ENCODE assay signal across 8 cellular contexts in genomic region chr20:58892126-58892931, GRCh38. TPM values are rescaled to one million over a fixed set of nuclear protein-coding genes. Genes with fewer than 3 reads are reported as not detected.
DNase-seq lines count a peak whose midpoint lies in the region; ATAC-seq and TF ChIP-seq lines count a peak whose summit lies in the region.

No MANE protein-coding gene starts in this region.

- peak overlapping the region; percentile 90 for H3K4me3 ChIP-seq in GM12865 (ENCODE audit: low read depth, low read length)
- H3K4me3 ChIP-seq in Karpas-422 (ENCODE audit: low read length) = peak overlapping the region; percentile 90
- H3K4me3 ChIP-seq in ovary = peak overlapping the region; percentile 83

- no peak for TF ChIP-seq EP300 in ovary (IDR thresholded peaks at IDR 0.05)

- H3K4me2 ChIP-seq in Karpas-422 (ENCODE audit: low read depth, low read length, poor library complexity, severe bottlenecking) = peak overlapping the region; percentile 68

- TF ChIP-seq CTCF in GM12865 (IDR thresholded peaks at IDR 0.05; ENCODE audit: insufficient read depth, low read depth, low read length, missing control alignments) (no peak), ovary (IDR thresholded peaks at IDR 0.05) (no peak), type B pancreatic cell (conservative IDR thresholded peaks at IDR 0.05) (no peak)

- WGBS in ovary, 3 donors = 1% methylated on average over 38 to 50 of the region's 50 CpGs

- no peaks in the 10 kb centered on the region for H3K9me3 Mint-ChIP-seq in type B pancreatic cell

- H3K36me3 ChIP-seq in Karpas-422 (ENCODE audit: insufficient read depth, low read length) (peaks cover 26% of the 10 kb centered on the region), ovary (no peaks in the 10 kb centered on the region)

- H3K4me3 Mint-ChIP-seq in type B pancreatic cell = peak overlapping the region; percentile 97

- ATAC-seq in GM21529 (IDR thresholded peaks at IDR 0.05; ENCODE audit: unreplicated experiment) = no peak

- H3K27me3 ChIP-seq in Karpas-422 (ENCODE audit: low read length) (no peaks in the 10 kb centered on the region), ovary (no peaks in the 10 kb centered on the region)

- intact Hi-C loops in head of caudate nucleus (cut with DNase I) = loop anchor here (5.0 kb wide), 1 partner anchor 150 kb away; the partner anchor contains the start of gene PRELID3B
- intact Hi-C loops in ovary (cut with DNase I) = loop anchor here in 2 of 4 donors (5.0 to 10.0 kb wide), 4 partner anchors 90 to 150 kb away; partner anchors contain the start of genes ATP5F1E (in 1 of the 2), CTSZ (in 1 of the 2), NELFCD (in 1 of the 2) and PRELID3B (in 1 of the 2)

- in situ Hi-C loops in SK-MEL-5 (cut with HindIII; ENCODE audit: low pct_unique_long_range_greater_than_20kb, low sequenced_read_pairs) = no loop called here

- no peak overlapping the region for H2AFZ ChIP-seq in Karpas-422 (ENCODE audit: low read length)

- no peaks in the 10 kb centered on the region for H3K9me2 ChIP-seq in Karpas-422 (replicated peaks; ENCODE audit: insufficient read depth, low read length)

- peaks cover 26% of the 10 kb centered on the region for H3K36me3 Mint-ChIP-seq in type B pancreatic cell

- DNase-seq in GM12865 (ENCODE audit: low read depth) (peak; percentile 87), Karpas-422 (peak; percentile 84), SK-MEL-5 (ENCODE audit: low read depth, low spot score) (peak; percentile 72), head of caudate nucleus (peak in 38 of 42 donors; percentile 21 to 80 (median 57)), ovary (peak; percentile 71 to 82 (median 82)), type B pancreatic cell (ENCODE audit: extremely low spot score, unreplicated experiment) (peak; percentile 81)
- peak; percentile 77 for DNase-seq in activated naive CD4-positive, alpha-beta T cell treated with anti-CD3 and anti-CD28 coated beads, Interleukin-2, amount 50 U/mL, for 16 hours

- H4K20me1 ChIP-seq in Karpas-422 (ENCODE audit: insufficient read depth, low read depth, low read length) = peaks cover 28% of the 10 kb centered on the region

- H3K9me3 ChIP-seq in Karpas-422 (ENCODE audit: low read length) (no peaks in the 10 kb centered on the region), ovary (no peaks in the 10 kb centered on the region)

- peaks cover 49% of the 10 kb centered on the region for H3K4me1 Mint-ChIP-seq in type B pancreatic cell (ENCODE audit: unreplicated experiment)

- H3K4me1 ChIP-seq in Karpas-422 (ENCODE audit: low read length) = peaks cover 52% of the 10 kb centered on the region
- H3K4me1 ChIP-seq in ovary (ENCODE audit: insufficient read depth) = peaks cover 7% of the 10 kb centered on the region

- H3K27ac ChIP-seq in Karpas-422 (ENCODE audit: low read length) (peak overlapping the region; percentile 90), ovary (peak overlapping the region; percentile 96 to 98)

- TF ChIP-seq POLR2A in ovary (IDR thresholded peaks at IDR 0.05) = no peak

- H3K79me2 ChIP-seq in Karpas-422 (ENCODE audit: low read length) = peaks cover 71% of the 10 kb centered on the region

- H3K9ac ChIP-seq in Karpas-422 (ENCODE audit: low read length) = peak overlapping the region; percentile 95

- peak overlapping the region; percentile 94 for H3K27ac Mint-ChIP-seq in type B pancreatic cell

- no peaks in the 10 kb centered on the region for H3K27me3 Mint-ChIP-seq in type B pancreatic cell

RNA-seq across cellular contexts. Expression of gene GNAS, which starts 39.8 kb away (rescaled TPM):
- 600 and 624 TPM in 2 replicates for total RNA-seq in Karpas-422 (2014; rRNA removed; shearing (Covaris generic); ENCODE audit: low replicate concordance)
- total RNA-seq in SK-MEL-5 (2014; rRNA removed; shearing (Covaris generic)) = 589 and 602 TPM in 2 replicates
- 1,220 and 1,461 TPM in 2 replicates for polyA plus RNA-seq in SK-MEL-5 (2015; cell fraction: cytosol; rRNA removed)
- 382 and 411 TPM in 2 replicates for polyA plus RNA-seq in SK-MEL-5 (2015; cell fraction: nucleus; rRNA removed)
- 100 to 1,000 TPM; 330 to 852 (median 669) TPM for total RNA-seq in ovary
- 1,000 to 10,000 TPM in 1 of 2 donors, 100 to 1,000 TPM in 1; 731 to 1,311 TPM for polyA plus RNA-seq in ovary
- total RNA-seq in type B pancreatic cell (ENCODE audit: low replicate concordance) = 1,005 and 1,406 TPM in 2 replicates

RNA-seq across cellular contexts. Expression of gene GNAS-AS1, which starts 41.6 kb away (rescaled TPM):
- 4.0 and 6.3 TPM in 2 replicates for total RNA-seq in Karpas-422 (2014; rRNA removed; shearing (Covaris generic); ENCODE audit: low replicate concordance)
- 0.55 and 0.90 TPM in 2 replicates for total RNA-seq in SK-MEL-5 (2014; rRNA removed; shearing (Covaris generic))
- 0.10 and 1.3 TPM in 2 replicates for polyA plus RNA-seq in SK-MEL-5 (2015; cell fraction: cytosol; rRNA removed)
- polyA plus RNA-seq in SK-MEL-5 (2015; cell fraction: nucleus; rRNA removed) = 0.75 TPM in 1 of 2 replicates, not detected in the other
- total RNA-seq in ovary (under 1 TPM in 5 of 7 donors, not detected in 2; 0.12 to 0.37 (median 0.18) TPM), type B pancreatic cell (ENCODE audit: low replicate concordance) (1.7 and 6.1 TPM in 2 replicates)
- polyA plus RNA-seq in ovary = under 1 TPM; 0.10 to 0.22 TPM
